Comparison of ENCODE assay signal across 1 cellular context in the genomic region with DNA sequence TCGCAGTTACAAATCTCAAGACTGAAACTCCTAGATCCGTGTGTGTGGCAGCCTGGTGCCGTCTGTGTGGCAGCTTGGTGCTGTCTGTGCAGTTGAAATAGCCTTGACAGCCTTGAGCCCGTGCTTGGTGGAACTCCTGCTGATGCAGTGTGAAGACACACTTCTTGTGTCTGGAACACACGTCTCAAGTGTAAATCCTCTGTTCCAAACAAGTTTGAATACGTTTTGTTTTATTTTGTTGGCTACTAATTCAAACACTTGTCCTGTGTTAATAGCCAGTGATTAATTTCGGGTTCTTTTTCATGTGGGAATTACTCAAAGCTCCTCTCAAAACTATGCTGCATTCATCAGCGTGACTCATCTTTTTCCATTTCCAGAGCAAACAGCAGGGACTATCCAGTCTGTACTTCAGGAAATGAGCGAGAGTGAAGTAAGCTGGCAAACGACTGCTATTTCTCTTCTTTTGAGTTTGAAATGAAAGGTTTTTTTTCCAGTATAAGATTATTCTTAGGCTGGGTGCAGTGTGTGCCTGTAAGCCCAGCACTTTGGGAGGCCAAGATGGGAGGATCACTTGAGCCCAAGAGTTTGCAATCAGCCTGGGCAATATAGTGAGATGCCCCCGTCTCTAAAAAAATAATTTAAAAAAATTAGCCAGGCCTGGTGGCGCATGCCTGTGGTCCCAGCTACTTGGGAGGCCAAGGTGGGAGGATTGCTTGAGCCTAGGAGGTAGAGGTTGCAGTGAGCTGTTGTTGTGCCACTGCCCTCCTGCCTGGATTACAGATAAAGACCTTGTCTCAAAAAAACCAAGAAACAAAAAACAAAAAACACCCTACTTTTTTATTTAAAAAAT.
TF ChIP-seq lines count a peak whose summit lies in the region.

No MANE protein-coding gene starts in this region.

TF ChIP-seq in IMR-90, 13 proteins besides CTCF, POLR2A, EP300 and RAD21 (continued from another document):
- TF ChIP-seq MAFK (IDR thresholded peaks at IDR 0.05; ENCODE audit: low read depth, low read length) (peak; percentile 44; the same call in 1 of the 2 replicates), NFE2L2 (IDR thresholded peaks at IDR 0.05; ENCODE audit: low read depth, low read length) (peak; percentile 90), BHLHE40 (IDR thresholded peaks at IDR 0.05; ENCODE audit: low read depth, low read length) (peak; percentile 77), FOS (IDR thresholded peaks at IDR 0.05; ENCODE audit: low read depth, low read length) (peak; percentile 96), MXI1 (IDR thresholded peaks at IDR 0.05; ENCODE audit: borderline replicate concordance, low read depth, low read length) (no peak), CHD1 (IDR thresholded peaks at IDR 0.05; ENCODE audit: low read depth, low read length) (no peak)
